Comparison of ENCODE assay signal across 8 cellular contexts in genomic region chr2:227518278-227518865, GRCh38. TPM values are rescaled to one million over a fixed set of nuclear protein-coding genes. Genes with fewer than 3 reads are reported as not detected.
A peak's percentile ranks its signal among the peaks of the same experiment; 100 is the strongest.
DNase-seq lines count a peak whose midpoint lies in the region; ATAC-seq and TF ChIP-seq lines count a peak whose summit lies in the region.
"Not testable (repeated sequence)": the region's sequence is repeated elsewhere in the genome, so short reads cannot be mapped to it uniquely, and the experiment has no call there.

No MANE protein-coding gene starts in this region.

- H2AK5ac ChIP-seq in trophoblast cell (ENCODE audit: low read length), result peak overlapping the region; percentile 62

- not testable (repeated sequence) for H3K4me3 Mint-ChIP-seq in type B pancreatic cell

- not testable (repeated sequence) for H3K79me2 ChIP-seq in trophoblast cell (ENCODE audit: control insufficient read depth, insufficient read depth, low read length, poor library complexity)

- peak overlapping the region; percentile 83 for H2BK120ac ChIP-seq in trophoblast cell (ENCODE audit: insufficient read depth, low read length, poor library complexity)

- DNase-seq in EH (ENCODE audit: low read depth) (peak; percentile 67), RPMI7951 (ENCODE audit: low read depth) (peak; percentile 33), astrocyte of the spinal cord (ENCODE audit: low read depth, low spot score) (peak; percentile 63), trophoblast cell (peak; percentile 67 to 97)
- DNase-seq in heart right ventricle; type B pancreatic cell (ENCODE audit: extremely low spot score, unreplicated experiment): not testable (repeated sequence)

- H3K27me3 Mint-ChIP-seq in type B pancreatic cell, result not testable (repeated sequence)

- H3K27ac Mint-ChIP-seq in type B pancreatic cell, result peak overlapping the region; percentile 75

- not testable (repeated sequence) for H3K9me3 Mint-ChIP-seq in type B pancreatic cell

- not testable (repeated sequence) for H3K23ac ChIP-seq in trophoblast cell (ENCODE audit: low read length)

- H3K9me3 ChIP-seq in heart right ventricle; trophoblast cell (ENCODE audit: insufficient read depth, low read depth, low read length): not testable (repeated sequence)

- not testable (repeated sequence) for H3K9ac ChIP-seq in trophoblast cell (ENCODE audit: low read length)

- in situ Hi-C loops in astrocyte of the spinal cord (cut with HindIII; ENCODE audit: low sequenced_read_pairs), result not testable (repeated sequence)

- peaks cover 14% of the 10 kb centered on the region for H3K4me1 Mint-ChIP-seq in type B pancreatic cell (ENCODE audit: unreplicated experiment)

- WGBS in heart right ventricle, 2 donors, result 58 to 62% methylated on average over 7 of the region's 7 CpGs
- no CpG with 5 or more reads among the region's 7 CpGs for WGBS in trophoblast cell (ENCODE audit: extremely low coverage, insufficient coverage, insufficient read length)

- peak overlapping the region; percentile 84 for H2BK5ac ChIP-seq in trophoblast cell (ENCODE audit: low read depth, low read length, poor library complexity)

- not testable (repeated sequence) for H3K27me3 ChIP-seq in heart right ventricle; trophoblast cell (ENCODE audit: insufficient read depth, low read length)

- peak overlapping the region; percentile 73 for H4K91ac ChIP-seq in trophoblast cell (ENCODE audit: low read depth, low read length)

- H2BK12ac ChIP-seq in trophoblast cell (ENCODE audit: low read length), result peak overlapping the region; percentile 40

- not testable (repeated sequence) for H3K79me1 ChIP-seq in trophoblast cell (ENCODE audit: low read length)

- TF ChIP-seq CTCF in astrocyte of the spinal cord (IDR thresholded peaks at IDR 0.05; ENCODE audit: low read depth, low read length); heart right ventricle (IDR thresholded peaks at IDR 0.05); type B pancreatic cell (conservative IDR thresholded peaks at IDR 0.05): not testable (repeated sequence)

- H3K27ac ChIP-seq in heart right ventricle (peak overlapping the region in 2 of 10 donors; percentile 8 to 44), trophoblast cell (ENCODE audit: low read depth, low read length) (peak overlapping the region; percentile 64)

- H3K4me1 ChIP-seq in heart right ventricle (peaks cover 0 to 76% (median 61%) of the 10 kb centered on the region in 9 donors), trophoblast cell (ENCODE audit: control insufficient read depth in 1 of 2, insufficient read depth in 2 of 2, low read length in 2 of 2) (peaks cover 9 to 13% of the 10 kb centered on the region in 2 experiments)

- H3K4me2 ChIP-seq in trophoblast cell (ENCODE audit: low read length), result not testable (repeated sequence)

- peak overlapping the region; percentile 74 for H3K14ac ChIP-seq in trophoblast cell (ENCODE audit: low read length)

- intact Hi-C loops in heart right ventricle (cut with DNase I), result loop anchor here in 1 of 10 donors (5.0 kb wide), 1 partner anchor 46 kb away; the partner anchor contains the start of gene AGFG1

- not testable (repeated sequence) for H3K4me3 ChIP-seq in astrocyte of the spinal cord (ENCODE audit: low read depth, low read length); heart right ventricle; trophoblast cell (ENCODE audit: low read depth, low read length)

- peaks cover 12% of the 10 kb centered on the region for H3K36me3 Mint-ChIP-seq in type B pancreatic cell

- H2AFZ ChIP-seq in trophoblast cell (ENCODE audit: insufficient read depth, low read length, poor library complexity), result not testable (repeated sequence)

- H4K8ac ChIP-seq in trophoblast cell (ENCODE audit: low read depth, low read length), result not testable (repeated sequence)

- peak overlapping the region; percentile 52 for H3K4ac ChIP-seq in trophoblast cell (ENCODE audit: low read depth, low read length)

- H3K36me3 ChIP-seq in heart right ventricle, result peaks cover 0 to 36% (median 0%) of the 10 kb centered on the region in 9 donors
- not testable (repeated sequence) for H3K36me3 ChIP-seq in trophoblast cell (ENCODE audit: control insufficient read depth in 1 of 2, insufficient read depth in 2 of 2, low read length in 2 of 2)

- ATAC-seq in HG02798 (IDR thresholded peaks at IDR 0.05; ENCODE audit: poor library complexity, unreplicated experiment) (peak; percentile 37), esophagus mucosa (peak; percentile 90), heart right ventricle (peak in 5 of 8 donors; percentile 10 to 37 (median 25))

- H4K12ac ChIP-seq in trophoblast cell (ENCODE audit: low read depth, low read length), result not testable (repeated sequence)

- peak overlapping the region; percentile 71 for H3K18ac ChIP-seq in trophoblast cell (ENCODE audit: low read length)

RNA-seq across cellular contexts. Expression of gene AGFG1, which starts 46.4 kb away (rescaled TPM):
- 85.0 and 120 TPM in 2 replicates for total RNA-seq in RPMI7951 (2014; rRNA removed; shearing (Covaris generic))
- total RNA-seq in esophagus mucosa (62.4 TPM), heart right ventricle (10 to 100 TPM; 52.8 to 77.9 (median 59.0) TPM), type B pancreatic cell (ENCODE audit: low replicate concordance) (63.2 and 75.6 TPM in 2 replicates)
- 10 to 100 TPM; 14.1 to 42.1 TPM for polyA plus RNA-seq in heart right ventricle
- 95.7 and 100 TPM in 2 replicates for polyA plus RNA-seq in trophoblast cell (2013)

Comparison
In these comparisons a context has a peak if more than half of its experiments do, and no peak if none do; other contexts are left out.
1. ATAC-seq: peak in every context shown above with its lines; median percentile 90 in esophagus mucosa; 37 in HG02798; 25 in heart right ventricle.